ENCODE assay signal across 2 cellular contexts in the genomic region with DNA sequence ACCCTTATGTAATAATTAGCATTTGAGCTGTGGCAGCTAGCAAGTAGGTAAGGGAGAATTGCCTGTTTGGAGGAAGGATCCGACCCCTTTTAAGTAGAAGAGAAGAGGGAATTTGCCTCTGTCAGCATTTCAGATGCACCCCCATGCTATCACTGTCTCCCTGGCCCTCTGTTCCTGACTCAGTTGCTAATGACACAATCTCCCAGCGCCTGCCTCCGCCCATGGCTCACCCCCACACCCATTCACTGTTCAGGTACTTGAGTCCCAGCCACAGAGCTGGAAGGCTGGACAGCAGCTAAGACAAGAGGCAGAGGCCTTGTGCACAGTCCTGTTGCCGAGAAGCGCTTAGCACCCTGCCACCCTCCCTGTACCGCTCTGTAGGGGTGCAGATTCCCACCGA.
TF ChIP-seq lines count a peak whose summit lies in the region.

No MANE protein-coding gene starts in this region.

TF ChIP-seq in A549, 52 proteins besides CTCF, POLR2A, EP300 and RAD21 (continued from another document):
- TF ChIP-seq, protein P1, sequence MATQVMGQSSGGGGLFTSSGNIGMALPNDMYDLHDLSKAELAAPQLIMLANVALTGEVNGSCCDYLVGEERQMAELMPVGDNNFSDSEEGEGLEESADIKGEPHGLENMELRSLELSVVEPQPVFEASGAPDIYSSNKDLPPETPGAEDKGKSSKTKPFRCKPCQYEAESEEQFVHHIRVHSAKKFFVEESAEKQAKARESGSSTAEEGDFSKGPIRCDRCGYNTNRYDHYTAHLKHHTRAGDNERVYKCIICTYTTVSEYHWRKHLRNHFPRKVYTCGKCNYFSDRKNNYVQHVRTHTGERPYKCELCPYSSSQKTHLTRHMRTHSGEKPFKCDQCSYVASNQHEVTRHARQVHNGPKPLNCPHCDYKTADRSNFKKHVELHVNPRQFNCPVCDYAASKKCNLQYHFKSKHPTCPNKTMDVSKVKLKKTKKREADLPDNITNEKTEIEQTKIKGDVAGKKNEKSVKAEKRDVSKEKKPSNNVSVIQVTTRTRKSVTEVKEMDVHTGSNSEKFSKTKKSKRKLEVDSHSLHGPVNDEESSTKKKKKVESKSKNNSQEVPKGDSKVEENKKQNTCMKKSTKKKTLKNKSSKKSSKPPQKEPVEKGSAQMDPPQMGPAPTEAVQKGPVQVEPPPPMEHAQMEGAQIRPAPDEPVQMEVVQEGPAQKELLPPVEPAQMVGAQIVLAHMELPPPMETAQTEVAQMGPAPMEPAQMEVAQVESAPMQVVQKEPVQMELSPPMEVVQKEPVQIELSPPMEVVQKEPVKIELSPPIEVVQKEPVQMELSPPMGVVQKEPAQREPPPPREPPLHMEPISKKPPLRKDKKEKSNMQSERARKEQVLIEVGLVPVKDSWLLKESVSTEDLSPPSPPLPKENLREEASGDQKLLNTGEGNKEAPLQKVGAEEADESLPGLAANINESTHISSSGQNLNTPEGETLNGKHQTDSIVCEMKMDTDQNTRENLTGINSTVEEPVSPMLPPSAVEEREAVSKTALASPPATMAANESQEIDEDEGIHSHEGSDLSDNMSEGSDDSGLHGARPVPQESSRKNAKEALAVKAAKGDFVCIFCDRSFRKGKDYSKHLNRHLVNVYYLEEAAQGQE (IDR thresholded peaks at IDR 0.05) = no peak
- TF ChIP-seq, protein P2, sequence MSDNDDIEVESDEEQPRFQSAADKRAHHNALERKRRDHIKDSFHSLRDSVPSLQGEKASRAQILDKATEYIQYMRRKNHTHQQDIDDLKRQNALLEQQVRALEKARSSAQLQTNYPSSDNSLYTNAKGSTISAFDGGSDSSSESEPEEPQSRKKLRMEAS (IDR thresholded peaks at IDR 0.05) = no peak

TF ChIP-seq in WTC11, 78 proteins besides CTCF, POLR2A, EP300 and RAD21 (continued from another document):
- TF ChIP-seq IRF2 (CRISPR knock-in tag; IDR thresholded peaks at IDR 0.05; ENCODE audit: borderline replicate concordance, low read depth) (no peak), JUN (CRISPR knock-in tag; IDR thresholded peaks at IDR 0.05) (no peak), ZNF138 (CRISPR knock-in tag; conservative IDR thresholded peaks at IDR 0.05) (no peak), TP53 (CRISPR knock-in tag; IDR thresholded peaks at IDR 0.05) (no peak)
- TF ChIP-seq, protein P3, sequence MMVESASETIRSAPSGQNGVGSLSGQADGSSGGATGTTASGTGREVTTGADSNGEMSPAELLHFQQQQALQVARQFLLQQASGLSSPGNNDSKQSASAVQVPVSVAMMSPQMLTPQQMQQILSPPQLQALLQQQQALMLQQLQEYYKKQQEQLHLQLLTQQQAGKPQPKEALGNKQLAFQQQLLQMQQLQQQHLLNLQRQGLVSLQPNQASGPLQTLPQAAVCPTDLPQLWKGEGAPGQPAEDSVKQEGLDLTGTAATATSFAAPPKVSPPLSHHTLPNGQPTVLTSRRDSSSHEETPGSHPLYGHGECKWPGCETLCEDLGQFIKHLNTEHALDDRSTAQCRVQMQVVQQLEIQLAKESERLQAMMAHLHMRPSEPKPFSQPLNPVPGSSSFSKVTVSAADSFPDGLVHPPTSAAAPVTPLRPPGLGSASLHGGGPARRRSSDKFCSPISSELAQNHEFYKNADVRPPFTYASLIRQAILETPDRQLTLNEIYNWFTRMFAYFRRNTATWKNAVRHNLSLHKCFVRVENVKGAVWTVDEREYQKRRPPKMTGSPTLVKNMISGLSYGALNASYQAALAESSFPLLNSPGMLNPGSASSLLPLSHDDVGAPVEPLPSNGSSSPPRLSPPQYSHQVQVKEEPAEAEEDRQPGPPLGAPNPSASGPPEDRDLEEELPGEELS (CRISPR knock-in tag; IDR thresholded peaks at IDR 0.05) = no peak
